Comparison of ENCODE assay signal across 1 cellular context in genomic region chr19:44498988-44499387, GRCh38.
TF ChIP-seq lines count a peak whose summit lies in the region.

No MANE protein-coding gene starts in this region.

TF ChIP-seq in GM23338, 12 proteins besides CTCF, POLR2A, EP300 and RAD21 (continued from another document):
- TF ChIP-seq ZNF462 (CRISPR knock-in tag; IDR thresholded peaks at IDR 0.05) = no peak
- TF ChIP-seq ZNF331 (CRISPR knock-in tag; IDR thresholded peaks at IDR 0.05; ENCODE audit: low read depth) = no peak
- TF ChIP-seq ZNF114 (CRISPR knock-in tag; IDR thresholded peaks at IDR 0.05) = no peak
- no peak for TF ChIP-seq POLR2AphosphoS5 (IDR thresholded peaks at IDR 0.05; ENCODE audit: low read depth)
